In the genomic region with DNA sequence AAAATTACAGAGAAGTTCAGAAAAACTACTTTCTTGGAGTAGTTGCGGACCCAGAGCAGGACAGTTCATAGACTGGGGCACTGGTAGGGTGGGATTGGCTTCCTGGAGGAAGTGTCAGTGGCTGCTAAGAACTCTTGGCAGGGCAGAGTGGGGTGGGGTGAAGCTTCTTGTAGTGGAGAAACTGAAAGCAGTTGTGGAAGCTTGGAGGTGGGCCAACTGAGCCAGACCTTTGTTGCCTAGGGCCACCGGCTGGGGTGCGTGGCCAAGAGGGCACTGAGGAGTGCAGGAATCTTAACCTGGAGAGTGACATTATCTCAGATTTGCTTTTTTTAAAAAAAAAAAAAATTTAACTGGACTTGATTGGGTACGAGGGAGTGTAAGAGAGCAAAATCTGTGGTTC, we compare ENCODE assay signal across 1 cellular context.
TF ChIP-seq lines count a peak whose summit lies in the region.

No MANE protein-coding gene starts in this region.

TF ChIP-seq in K562, 482 proteins besides CTCF, POLR2A, EP300 and RAD21:
- TF ChIP-seq ZNF174 (CRISPR knock-in tag; IDR thresholded peaks at IDR 0.05) (no peak), ZBTB17 (CRISPR knock-in tag; IDR thresholded peaks at IDR 0.05) (no peak), NFIC (IDR thresholded peaks at IDR 0.05) (peak; percentile 64; the same call in 1 of the 2 replicates), IRF9 (tag; IDR thresholded peaks at IDR 0.05) (no peak), NR3C1 (CRISPR knock-in tag; IDR thresholded peaks at IDR 0.05) (no peak), ZFP36 (IDR thresholded peaks at IDR 0.05; ENCODE audit: low read depth, low read length, partially characterized antibody) (peak; percentile 84)
- TF ChIP-seq, protein P1, sequence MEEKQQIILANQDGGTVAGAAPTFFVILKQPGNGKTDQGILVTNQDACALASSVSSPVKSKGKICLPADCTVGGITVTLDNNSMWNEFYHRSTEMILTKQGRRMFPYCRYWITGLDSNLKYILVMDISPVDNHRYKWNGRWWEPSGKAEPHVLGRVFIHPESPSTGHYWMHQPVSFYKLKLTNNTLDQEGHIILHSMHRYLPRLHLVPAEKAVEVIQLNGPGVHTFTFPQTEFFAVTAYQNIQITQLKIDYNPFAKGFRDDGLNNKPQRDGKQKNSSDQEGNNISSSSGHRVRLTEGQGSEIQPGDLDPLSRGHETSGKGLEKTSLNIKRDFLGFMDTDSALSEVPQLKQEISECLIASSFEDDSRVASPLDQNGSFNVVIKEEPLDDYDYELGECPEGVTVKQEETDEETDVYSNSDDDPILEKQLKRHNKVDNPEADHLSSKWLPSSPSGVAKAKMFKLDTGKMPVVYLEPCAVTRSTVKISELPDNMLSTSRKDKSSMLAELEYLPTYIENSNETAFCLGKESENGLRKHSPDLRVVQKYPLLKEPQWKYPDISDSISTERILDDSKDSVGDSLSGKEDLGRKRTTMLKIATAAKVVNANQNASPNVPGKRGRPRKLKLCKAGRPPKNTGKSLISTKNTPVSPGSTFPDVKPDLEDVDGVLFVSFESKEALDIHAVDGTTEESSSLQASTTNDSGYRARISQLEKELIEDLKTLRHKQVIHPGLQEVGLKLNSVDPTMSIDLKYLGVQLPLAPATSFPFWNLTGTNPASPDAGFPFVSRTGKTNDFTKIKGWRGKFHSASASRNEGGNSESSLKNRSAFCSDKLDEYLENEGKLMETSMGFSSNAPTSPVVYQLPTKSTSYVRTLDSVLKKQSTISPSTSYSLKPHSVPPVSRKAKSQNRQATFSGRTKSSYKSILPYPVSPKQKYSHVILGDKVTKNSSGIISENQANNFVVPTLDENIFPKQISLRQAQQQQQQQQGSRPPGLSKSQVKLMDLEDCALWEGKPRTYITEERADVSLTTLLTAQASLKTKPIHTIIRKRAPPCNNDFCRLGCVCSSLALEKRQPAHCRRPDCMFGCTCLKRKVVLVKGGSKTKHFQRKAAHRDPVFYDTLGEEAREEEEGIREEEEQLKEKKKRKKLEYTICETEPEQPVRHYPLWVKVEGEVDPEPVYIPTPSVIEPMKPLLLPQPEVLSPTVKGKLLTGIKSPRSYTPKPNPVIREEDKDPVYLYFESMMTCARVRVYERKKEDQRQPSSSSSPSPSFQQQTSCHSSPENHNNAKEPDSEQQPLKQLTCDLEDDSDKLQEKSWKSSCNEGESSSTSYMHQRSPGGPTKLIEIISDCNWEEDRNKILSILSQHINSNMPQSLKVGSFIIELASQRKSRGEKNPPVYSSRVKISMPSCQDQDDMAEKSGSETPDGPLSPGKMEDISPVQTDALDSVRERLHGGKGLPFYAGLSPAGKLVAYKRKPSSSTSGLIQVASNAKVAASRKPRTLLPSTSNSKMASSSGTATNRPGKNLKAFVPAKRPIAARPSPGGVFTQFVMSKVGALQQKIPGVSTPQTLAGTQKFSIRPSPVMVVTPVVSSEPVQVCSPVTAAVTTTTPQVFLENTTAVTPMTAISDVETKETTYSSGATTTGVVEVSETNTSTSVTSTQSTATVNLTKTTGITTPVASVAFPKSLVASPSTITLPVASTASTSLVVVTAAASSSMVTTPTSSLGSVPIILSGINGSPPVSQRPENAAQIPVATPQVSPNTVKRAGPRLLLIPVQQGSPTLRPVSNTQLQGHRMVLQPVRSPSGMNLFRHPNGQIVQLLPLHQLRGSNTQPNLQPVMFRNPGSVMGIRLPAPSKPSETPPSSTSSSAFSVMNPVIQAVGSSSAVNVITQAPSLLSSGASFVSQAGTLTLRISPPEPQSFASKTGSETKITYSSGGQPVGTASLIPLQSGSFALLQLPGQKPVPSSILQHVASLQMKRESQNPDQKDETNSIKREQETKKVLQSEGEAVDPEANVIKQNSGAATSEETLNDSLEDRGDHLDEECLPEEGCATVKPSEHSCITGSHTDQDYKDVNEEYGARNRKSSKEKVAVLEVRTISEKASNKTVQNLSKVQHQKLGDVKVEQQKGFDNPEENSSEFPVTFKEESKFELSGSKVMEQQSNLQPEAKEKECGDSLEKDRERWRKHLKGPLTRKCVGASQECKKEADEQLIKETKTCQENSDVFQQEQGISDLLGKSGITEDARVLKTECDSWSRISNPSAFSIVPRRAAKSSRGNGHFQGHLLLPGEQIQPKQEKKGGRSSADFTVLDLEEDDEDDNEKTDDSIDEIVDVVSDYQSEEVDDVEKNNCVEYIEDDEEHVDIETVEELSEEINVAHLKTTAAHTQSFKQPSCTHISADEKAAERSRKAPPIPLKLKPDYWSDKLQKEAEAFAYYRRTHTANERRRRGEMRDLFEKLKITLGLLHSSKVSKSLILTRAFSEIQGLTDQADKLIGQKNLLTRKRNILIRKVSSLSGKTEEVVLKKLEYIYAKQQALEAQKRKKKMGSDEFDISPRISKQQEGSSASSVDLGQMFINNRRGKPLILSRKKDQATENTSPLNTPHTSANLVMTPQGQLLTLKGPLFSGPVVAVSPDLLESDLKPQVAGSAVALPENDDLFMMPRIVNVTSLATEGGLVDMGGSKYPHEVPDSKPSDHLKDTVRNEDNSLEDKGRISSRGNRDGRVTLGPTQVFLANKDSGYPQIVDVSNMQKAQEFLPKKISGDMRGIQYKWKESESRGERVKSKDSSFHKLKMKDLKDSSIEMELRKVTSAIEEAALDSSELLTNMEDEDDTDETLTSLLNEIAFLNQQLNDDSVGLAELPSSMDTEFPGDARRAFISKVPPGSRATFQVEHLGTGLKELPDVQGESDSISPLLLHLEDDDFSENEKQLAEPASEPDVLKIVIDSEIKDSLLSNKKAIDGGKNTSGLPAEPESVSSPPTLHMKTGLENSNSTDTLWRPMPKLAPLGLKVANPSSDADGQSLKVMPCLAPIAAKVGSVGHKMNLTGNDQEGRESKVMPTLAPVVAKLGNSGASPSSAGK (IDR thresholded peaks at IDR 0.05), result no peak
